Comparison of ENCODE assay signal across 14 cellular contexts in genomic region chr13:49530452-49530851, GRCh38. TPM values are rescaled to one million over a fixed set of nuclear protein-coding genes. Genes with fewer than 3 reads are reported as not detected.
DNase-seq lines count a peak whose midpoint lies in the region; ATAC-seq and TF ChIP-seq lines count a peak whose summit lies in the region.
"Had no signal": no experiment of that assay in that cellular context is flagged by ENCODE, and none has a peak within 500 bp of the region (broad histone marks: within the 10 kb centered on the region; RNA-seq: fewer than 3 reads in every experiment).

No MANE protein-coding gene starts in this region.

- ATAC-seq in GM19463 (IDR thresholded peaks at IDR 0.05; ENCODE audit: unreplicated experiment), result peak; percentile 78
- ATAC-seq: left lobe of liver, Right ventricle myocardium inferior had no signal

- H3K9ac ChIP-seq in Karpas-422 (ENCODE audit: low read length), result peak overlapping the region; percentile 16; the same call in 1 of the 2 replicates

- H4K20me1 ChIP-seq in DOHH2 (ENCODE audit: control insufficient read depth, insufficient read depth, low read depth, low read length) (no peaks in the 10 kb centered on the region), Karpas-422 (ENCODE audit: insufficient read depth, low read depth, low read length) (no peaks in the 10 kb centered on the region)

- H2AFZ ChIP-seq in Karpas-422 (ENCODE audit: low read length), result no peak overlapping the region

- H3K36me3 ChIP-seq in DOHH2 (ENCODE audit: control insufficient read depth, low read length), result peaks cover 71% of the 10 kb centered on the region
- H3K36me3 ChIP-seq in Karpas-422 (ENCODE audit: insufficient read depth, low read length), result peaks cover 24% of the 10 kb centered on the region; the same call in 1 of the 2 replicates

- H3K9me3 ChIP-seq in DOHH2 (ENCODE audit: control insufficient read depth, insufficient read depth, low read length) (no peaks in the 10 kb centered on the region), Karpas-422 (ENCODE audit: low read length) (no peaks in the 10 kb centered on the region)
- H3K9me3 ChIP-seq: esophagus squamous epithelium had no signal

- peaks cover 17% of the 10 kb centered on the region for H3F3A ChIP-seq in DOHH2 (ENCODE audit: control insufficient read depth, insufficient read depth)

- peak overlapping the region; percentile 43 for H3K4me3 ChIP-seq in DOHH2 (ENCODE audit: low read length)
- no peak overlapping the region for H3K4me3 ChIP-seq in Karpas-422 (ENCODE audit: low read length)
- H3K4me3 ChIP-seq: esophagus squamous epithelium had no signal

- H3K9me2 ChIP-seq in DOHH2 (replicated peaks; ENCODE audit: control insufficient read depth, low read length) (no peaks in the 10 kb centered on the region), Karpas-422 (replicated peaks; ENCODE audit: insufficient read depth, low read length) (no peaks in the 10 kb centered on the region)

- DNase-seq in Karpas-422 (peak; percentile 61), germinal center (ENCODE audit: low spot score) (no peak), NCI-H146 treated with DMSO at 0.1 percent for 48 hours (lab: John Stamatoyannopoulos, UW; ENCODE audit: unreplicated experiment) (no peak), GM03348 (ENCODE audit: low spot score) (no peak)
- DNase-seq in stimulated activated CD4-positive, alpha-beta T cell treated with anti-CD3 and anti-CD28 coated beads, Interleukin-4, amount 100 ng/mL, for 4 hours, result no peak
- DNase-seq: activated CD4-positive, alpha-beta T cell treated with anti-CD3 and anti-CD28 coated beads, Interleukin-2, amount 50 U/mL, for 48 hours; esophagus squamous epithelium; NCI-H1930; right cardiac atrium had no signal

- H3K4me2 ChIP-seq in DOHH2 (ENCODE audit: low read length) (peak overlapping the region; percentile 46), Karpas-422 (ENCODE audit: low read depth, low read length, poor library complexity, severe bottlenecking) (peak overlapping the region; percentile 35)

- TF ChIP-seq CTCF in DOHH2 (IDR thresholded peaks at IDR 0.05; ENCODE audit: low read depth, low read length, poor library complexity, severe bottlenecking), result no peak

- H3K4me1 ChIP-seq in DOHH2 (ENCODE audit: control insufficient read depth, low read length) (peaks cover 65% of the 10 kb centered on the region), Karpas-422 (ENCODE audit: low read length) (peaks cover 54% of the 10 kb centered on the region)
- H3K4me1 ChIP-seq: esophagus squamous epithelium had no signal

- H3K79me2 ChIP-seq in DOHH2 (ENCODE audit: control insufficient read depth, low read length), result peaks cover 3% of the 10 kb centered on the region; the same call in 1 of the 2 replicates
- peaks cover 9% of the 10 kb centered on the region; the same call in 1 of the 2 replicates for H3K79me2 ChIP-seq in Karpas-422 (ENCODE audit: low read length)

- H3K27me3 ChIP-seq in DOHH2 (ENCODE audit: control insufficient read depth, low read length) (no peaks in the 10 kb centered on the region), Karpas-422 (ENCODE audit: low read length) (no peaks in the 10 kb centered on the region), layer of hippocampus (ENCODE audit: control insufficient read depth, insufficient read depth, low read length) (no peaks in the 10 kb centered on the region)
- H3K27me3 ChIP-seq: esophagus squamous epithelium had no signal

- H3K27ac ChIP-seq in DOHH2 (ENCODE audit: low read depth, low read length) (peak overlapping the region; percentile 67), Karpas-422 (ENCODE audit: low read length) (peak overlapping the region; percentile 77), layer of hippocampus (ENCODE audit: low read depth, low read length) (peak overlapping the region; percentile 12)
- H3K27ac ChIP-seq: esophagus squamous epithelium had no signal

RNA-seq across cellular contexts. Expression of gene PHF11, which starts 34.7 kb away (rescaled TPM):
- 34.3 and 75.2 TPM in 2 replicates for total RNA-seq in Karpas-422 (2014; rRNA removed; shearing (Covaris generic); ENCODE audit: low replicate concordance)

RNA-seq across cellular contexts. Expression of gene RCBTB1, which starts 54.9 kb away (rescaled TPM):
- 41.1 and 45.1 TPM in 2 replicates for total RNA-seq in Karpas-422 (2014; rRNA removed; shearing (Covaris generic); ENCODE audit: low replicate concordance)

Comparison
In these comparisons a context has a peak if more than half of its experiments do, and no peak if none do; other contexts are left out.
1. H3K27ac ChIP-seq: peak in every context shown above with its lines; median percentile 77 in Karpas-422; 67 in DOHH2; 12 in layer of hippocampus.